19 cellular contexts compared by ENCODE assay signal in the genomic region with DNA sequence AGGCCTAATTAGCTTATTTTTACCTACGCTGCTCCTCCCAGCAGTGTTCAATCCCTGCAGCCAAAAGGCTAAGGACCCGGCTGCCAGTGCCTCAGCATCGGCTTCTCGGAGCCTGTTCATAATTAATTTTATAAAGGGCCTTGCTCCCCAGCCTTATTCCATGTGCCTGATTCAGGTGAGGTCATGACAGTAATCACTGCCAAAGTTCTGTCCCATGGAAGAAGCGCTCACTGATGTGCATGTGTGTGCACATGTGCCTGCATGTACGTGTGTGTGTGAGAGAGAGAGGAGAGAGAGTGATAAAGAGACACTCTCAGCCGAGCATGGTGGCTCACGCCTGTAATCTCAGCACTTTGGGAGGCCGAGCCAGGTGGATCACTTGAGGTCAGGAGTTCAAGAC.
DNase-seq lines count a peak whose midpoint lies in the region; ATAC-seq, FAIRE-seq and TF ChIP-seq lines count a peak whose summit lies in the region.
"Had no signal": no experiment of that assay in that cellular context is flagged by ENCODE, and none has a peak within 500 bp of the region (broad histone marks: within the 10 kb centered on the region; RNA-seq: fewer than 3 reads in every experiment).

No MANE protein-coding gene starts in this region.

- no peak overlapping the region for H3K14ac ChIP-seq in mesenchymal stem cell (ENCODE audit: low read length in 2 of 2)

- H3K4me1 ChIP-seq in right cardiac atrium (ENCODE audit: control insufficient read depth, insufficient read depth, low read length) (no peaks in the 10 kb centered on the region), heart left ventricle (peaks cover 0 to 7% (median 0%) of the 10 kb centered on the region in 12 donors), mesenchymal stem cell (ENCODE audit: control insufficient read depth, insufficient read depth, low read depth, low read length) (no peaks in the 10 kb centered on the region)

- no peak overlapping the region for H2BK12ac ChIP-seq in mesenchymal stem cell (ENCODE audit: low read length in 2 of 2)

- H3K27ac ChIP-seq in right cardiac atrium (ENCODE audit: low read length) (no peak overlapping the region), heart left ventricle (no peak overlapping the region), mesenchymal stem cell (ENCODE audit: low read length, poor library complexity, severe bottlenecking) (no peak overlapping the region)
- H3K27ac ChIP-seq: HL-60 had no signal

- H2AK5ac ChIP-seq in mesenchymal stem cell (ENCODE audit: low read length, severe bottlenecking), result no peak overlapping the region

- TF ChIP-seq POLR2A in heart left ventricle (IDR thresholded peaks at IDR 0.05), result no peak
- no peak for TF ChIP-seq POLR2A in H54 (IDR thresholded peaks at IDR 0.05; ENCODE audit: low read depth, low read length)

- no peak overlapping the region for H2BK120ac ChIP-seq in mesenchymal stem cell (ENCODE audit: low read depth, low read length)

- no peak overlapping the region for H3K4me3 ChIP-seq in right cardiac atrium (ENCODE audit: low read length)
- no peak overlapping the region for H3K4me3 ChIP-seq in heart left ventricle
- H3K4me3 ChIP-seq in mesenchymal stem cell (ENCODE audit: insufficient read depth in 1 of 2, low read depth in 1 of 2, low read length in 2 of 2), result peak overlapping the region in 1 of 2 experiments; percentile 48

- H4K8ac ChIP-seq in mesenchymal stem cell (ENCODE audit: low read length), result no peak overlapping the region

- ATAC-seq in right cardiac atrium (peak; percentile 23 to 50), heart left ventricle (no peak), HG03108 (IDR thresholded peaks at IDR 0.05; ENCODE audit: unreplicated experiment) (no peak)

- H3K36me3 ChIP-seq in heart left ventricle (no peaks in the 10 kb centered on the region), mesenchymal stem cell (ENCODE audit: control insufficient read depth in 1 of 2, insufficient read depth in 2 of 2, low read depth in 1 of 2, low read length in 2 of 2) (no peaks in the 10 kb centered on the region)

- no peak overlapping the region for H3K23ac ChIP-seq in mesenchymal stem cell (ENCODE audit: low read length in 2 of 2)

- no peak overlapping the region for H2AFZ ChIP-seq in mesenchymal stem cell (ENCODE audit: low read depth, low read length)

- no peak overlapping the region for H2BK15ac ChIP-seq in mesenchymal stem cell (ENCODE audit: low read depth, poor library complexity, severe bottlenecking)

- no peak for FAIRE-seq in H54 (lab: Jason Lieb, UNC)
- FAIRE-seq: HTR-8/SVneo, RCC 7860 had no signal

- no peak overlapping the region for H4K91ac ChIP-seq in mesenchymal stem cell (ENCODE audit: low read length)

- H3K27me3 ChIP-seq in right cardiac atrium (ENCODE audit: control insufficient read depth, insufficient read depth) (no peaks in the 10 kb centered on the region), heart left ventricle (no peaks in the 10 kb centered on the region), mesenchymal stem cell (ENCODE audit: control insufficient read depth in 1 of 2, insufficient read depth in 1 of 2, low read length in 2 of 2) (peaks cover 0 to 12% of the 10 kb centered on the region in 2 experiments)

- H3K9me3 ChIP-seq in right cardiac atrium (ENCODE audit: control insufficient read depth, low read length) (no peaks in the 10 kb centered on the region), heart left ventricle (no peaks in the 10 kb centered on the region), mesenchymal stem cell (ENCODE audit: control insufficient read depth, low read length) (no peaks in the 10 kb centered on the region)

- H3K18ac ChIP-seq in mesenchymal stem cell (ENCODE audit: low read depth in 1 of 2, low read length in 2 of 2), result no peak overlapping the region

- H3K9ac ChIP-seq in mesenchymal stem cell (ENCODE audit: low read length), result peak overlapping the region; percentile 62

- WGBS in right cardiac atrium, result 60% methylated on average over 9 of the region's 9 CpGs
- WGBS in heart left ventricle, 4 donors, result 63 to 85% (median 74%) methylated on average over 9 of the region's 9 CpGs
- 84% methylated on average over 7 of the region's 9 CpGs for whole genome bisulfite sequencing in mesenchymal stem cell

- no peak for DNase-seq in right cardiac atrium
- DNase-seq in heart left ventricle, result no peak
- DNase-seq in cerebellar cortex (ENCODE audit: low spot score), result peak; percentile 17
- no peak for DNase-seq in mesenchymal stem cell
- DNase-seq in activated CD4-positive, alpha-beta T cell treated with anti-CD3 and anti-CD28 coated beads for 48 hours, result no peak
- no peak for DNase-seq in H54 (ENCODE audit: insufficient read length, low spot score)
- DNase-seq in stimulated activated CD8-positive, alpha-beta memory T cell treated with anti-CD3 and anti-CD28 coated beads, Interleukin-4, amount 100 ng/mL, for 48 hours, result no peak
- DNase-seq: Calu3; CD4-positive, alpha-beta memory T cell; DMS53; H9; NCI-H1105; NCI-H187; NCI-H345; NCI-H526 had no signal

- no peak for TF ChIP-seq CTCF in heart left ventricle (IDR thresholded peaks at IDR 0.05)

- H3K79me1 ChIP-seq in mesenchymal stem cell (replicated peaks; ENCODE audit: low read length, poor library complexity, severe bottlenecking), result no peaks in the 10 kb centered on the region

- intact Hi-C loops in right cardiac atrium (cut with DNase I), result no loop called here
- intact Hi-C loops in heart left ventricle (cut with DNase I), result no loop called here

- no peak overlapping the region for H3K4ac ChIP-seq in mesenchymal stem cell (ENCODE audit: low read depth in 1 of 2, low read length in 2 of 2)

- H2BK5ac ChIP-seq in mesenchymal stem cell (ENCODE audit: low read depth, low read length, poor library complexity, severe bottlenecking), result no peak overlapping the region

- no peak overlapping the region for H3K4me2 ChIP-seq in mesenchymal stem cell (ENCODE audit: low read length, poor library complexity, severe bottlenecking)

Comparison
In these comparisons a context has a peak if more than half of its experiments do, and no peak if none do; other contexts are left out.
1. ATAC-seq: peak in right cardiac atrium (2 of 2); none in heart left ventricle (0 of 4) and HG03108 (single experiment).